Comparison of ENCODE assay signal across 15 cellular contexts in genomic region chr2:224016963-224017362, GRCh38. TPM values are rescaled to one million over a fixed set of nuclear protein-coding genes. Genes with fewer than 3 reads are reported as not detected.
A peak's percentile ranks its signal among the peaks of the same experiment; 100 is the strongest.
DNase-seq lines count a peak whose midpoint lies in the region; ATAC-seq, FAIRE-seq and TF ChIP-seq lines count a peak whose summit lies in the region.
"Had no signal": no experiment of that assay in that cellular context is flagged by ENCODE, and none has a peak within 500 bp of the region (broad histone marks: within the 10 kb centered on the region; RNA-seq: fewer than 3 reads in every experiment).

No MANE protein-coding gene starts in this region.

- CTCF ChIA-PET in activated CD4-positive, alpha-beta T cell treated with anti-CD3 and anti-CD28 coated beads for 36 hours (lab: Charles Lee), result interaction anchor here (1.1 kb wide), 1 partner anchor 23 kb away, joined by 4 read pairs; no protein-coding TSS in a partner anchor

- H3K4me3 ChIP-seq in astrocyte (ENCODE audit: insufficient read depth, low read depth, low read length) (no peak overlapping the region), keratinocyte (ENCODE audit: control insufficient read depth in 2 of 3, extremely low read depth in 1 of 3, insufficient read depth in 2 of 3, low read depth in 1 of 3, low read length in 3 of 3) (no peak overlapping the region)

- H3K36me3 Mint-ChIP-seq in activated CD4-positive, alpha-beta T cell treated with anti-CD3 and anti-CD28 coated beads for 36 hours (ENCODE audit: low read depth), result peaks cover 4% of the 10 kb centered on the region
- H3K36me3 Mint-ChIP-seq in activated CD4-positive, alpha-beta T cell treated with anti-CD3 and anti-CD28 coated beads, Interleukin-2, amount 10 ng/mL, durations not matched to agents 24 days and 14 days (ENCODE audit: low read depth), result peaks cover 7% of the 10 kb centered on the region
- no peaks in the 10 kb centered on the region for H3K36me3 Mint-ChIP-seq in astrocyte (ENCODE audit: low read depth, unreplicated experiment)
- H3K36me3 Mint-ChIP-seq: CD4-positive, alpha-beta memory T cell had no signal

- H3K4me2 ChIP-seq in astrocyte (ENCODE audit: low read length) (no peak overlapping the region), keratinocyte (ENCODE audit: control insufficient read depth, extremely low read depth, insufficient read depth, low read depth, low read length) (peak overlapping the region; percentile 23)

- ATAC-seq in activated CD4-positive, alpha-beta T cell treated with anti-CD3 and anti-CD28 coated beads for 36 hours, result peak; percentile 75
- no peak for ATAC-seq in GM19397 (IDR thresholded peaks at IDR 0.05; ENCODE audit: unreplicated experiment)
- no peak for ATAC-seq in HG03342 (IDR thresholded peaks at IDR 0.05; ENCODE audit: unreplicated experiment)

- TF ChIP-seq CTCF in astrocyte (IDR thresholded peaks at IDR 0.05; ENCODE audit: insufficient read depth, low read depth, low read length) (no peak), keratinocyte (optimal IDR thresholded peaks at IDR 0.05 in 1 of 3, IDR thresholded peaks at IDR 0.05 in 1 of 3, conservative IDR thresholded peaks at IDR 0.05 in 1 of 3; ENCODE audit: extremely low read depth in 1 of 3, insufficient read depth in 2 of 3, low read length in 3 of 3) (no peak)

- POLR2A ChIA-PET in activated CD4-positive, alpha-beta T cell treated with anti-CD3 and anti-CD28 coated beads for 36 hours (lab: Charles Lee), result no interaction called here

- no peak overlapping the region for H3K4me3 Mint-ChIP-seq in activated CD4-positive, alpha-beta T cell treated with anti-CD3 and anti-CD28 coated beads for 36 hours
- no peak overlapping the region for H3K4me3 Mint-ChIP-seq in activated CD4-positive, alpha-beta T cell treated with anti-CD3 and anti-CD28 coated beads, Interleukin-2, amount 10 ng/mL, durations not matched to agents 24 days and 14 days
- H3K4me3 Mint-ChIP-seq in astrocyte (ENCODE audit: unreplicated experiment), result no peak overlapping the region
- H3K4me3 Mint-ChIP-seq: CD4-positive, alpha-beta memory T cell had no signal

- no peaks in the 10 kb centered on the region for H3K27me3 ChIP-seq in astrocyte (ENCODE audit: insufficient read depth, low read length)
- H3K27me3 ChIP-seq in keratinocyte (ENCODE audit: control insufficient read depth, extremely low read depth, insufficient read depth, low read length), result no peaks in the 10 kb centered on the region
- H3K27me3 ChIP-seq: BE2C had no signal

- no peak overlapping the region for H3K27ac Mint-ChIP-seq in activated CD4-positive, alpha-beta T cell treated with anti-CD3 and anti-CD28 coated beads for 36 hours
- no peak overlapping the region for H3K27ac Mint-ChIP-seq in activated CD4-positive, alpha-beta T cell treated with anti-CD3 and anti-CD28 coated beads, Interleukin-2, amount 10 ng/mL, durations not matched to agents 24 days and 14 days
- H3K27ac Mint-ChIP-seq in astrocyte (ENCODE audit: unreplicated experiment), result no peak overlapping the region
- H3K27ac Mint-ChIP-seq: CD4-positive, alpha-beta memory T cell had no signal

- peaks cover 15% of the 10 kb centered on the region for H3K79me2 ChIP-seq in astrocyte (ENCODE audit: insufficient read depth, low read length)
- peaks cover 78% of the 10 kb centered on the region for H3K79me2 ChIP-seq in keratinocyte (ENCODE audit: control insufficient read depth, insufficient read depth, low read length)

- H2AFZ ChIP-seq in astrocyte (ENCODE audit: low read depth, low read length) (no peak overlapping the region), keratinocyte (ENCODE audit: control insufficient read depth, low read length) (no peak overlapping the region)

- no peaks in the 10 kb centered on the region for H3K27me3 Mint-ChIP-seq in activated CD4-positive, alpha-beta T cell treated with anti-CD3 and anti-CD28 coated beads for 36 hours
- no peaks in the 10 kb centered on the region for H3K27me3 Mint-ChIP-seq in activated CD4-positive, alpha-beta T cell treated with anti-CD3 and anti-CD28 coated beads, Interleukin-2, amount 10 ng/mL, durations not matched to agents 24 days and 14 days
- no peaks in the 10 kb centered on the region for H3K27me3 Mint-ChIP-seq in astrocyte (ENCODE audit: low read depth, unreplicated experiment)

- no peaks in the 10 kb centered on the region for H3K36me3 ChIP-seq in astrocyte (ENCODE audit: insufficient read depth, low read length)
- H3K36me3 ChIP-seq in keratinocyte (ENCODE audit: control insufficient read depth in 2 of 2, extremely low read depth in 1 of 2, insufficient read depth in 2 of 2, low read length in 2 of 2), result peaks cover 13 to 39% of the 10 kb centered on the region in 2 experiments
- H3K36me3 ChIP-seq: BE2C had no signal

- DNase-seq in activated CD4-positive, alpha-beta T cell treated with anti-CD3 and anti-CD28 coated beads for 36 hours, result no peak
- DNase-seq in activated CD4-positive, alpha-beta T cell treated with anti-CD3 and anti-CD28 coated beads, Interleukin-2, amount 10 ng/mL, durations not matched to agents 24 days and 14 days, result no peak
- DNase-seq in GM19239 (ENCODE audit: insufficient read length, low spot score) (no peak), astrocyte (ENCODE audit: low read depth) (no peak), keratinocyte (ENCODE audit: low read depth, low spot score) (no peak), dermis blood vessel endothelial cell (no peak)
- DNase-seq: BE2C; CD4-positive, alpha-beta memory T cell; GOT3; NCI-H1105 treated with DMSO at 0.1 percent for 48 hours; NCI-H187; NCI-H526 treated with DMSO at 0.1 percent for 48 hours had no signal

- H3K9me3 ChIP-seq in astrocyte (ENCODE audit: insufficient read depth, low read depth, low read length) (no peaks in the 10 kb centered on the region), keratinocyte (ENCODE audit: control insufficient read depth, low read depth, low read length) (no peaks in the 10 kb centered on the region)
- H3K9me3 ChIP-seq: BE2C had no signal

- H3K4me1 Mint-ChIP-seq in activated CD4-positive, alpha-beta T cell treated with anti-CD3 and anti-CD28 coated beads for 36 hours, result peaks cover 22% of the 10 kb centered on the region
- peaks cover 19% of the 10 kb centered on the region for H3K4me1 Mint-ChIP-seq in activated CD4-positive, alpha-beta T cell treated with anti-CD3 and anti-CD28 coated beads, Interleukin-2, amount 10 ng/mL, durations not matched to agents 24 days and 14 days
- peaks cover 3% of the 10 kb centered on the region for H3K4me1 Mint-ChIP-seq in astrocyte (ENCODE audit: low read depth, unreplicated experiment)

- dilution Hi-C loops in keratinocyte (cut with MboI; ENCODE audit: extremely low pct_ligation_motif_present, low sequenced_read_pairs), result no loop called here

- H3K27ac ChIP-seq in astrocyte (ENCODE audit: low read depth, low read length) (no peak overlapping the region), keratinocyte (ENCODE audit: control insufficient read depth, insufficient read depth, low read length) (peak overlapping the region; percentile 10)
- H3K27ac ChIP-seq: 22Rv1 had no signal

- peak; percentile 26 for FAIRE-seq in GM19239 (lab: Jason Lieb, UNC)
- peak; percentile 17 for FAIRE-seq in astrocyte (lab: Jason Lieb, UNC)
- peak; percentile 76 for FAIRE-seq in keratinocyte (lab: Jason Lieb, UNC)

- H4K20me1 ChIP-seq in astrocyte (ENCODE audit: insufficient read depth, low read length) (peaks cover 21% of the 10 kb centered on the region), keratinocyte (ENCODE audit: control insufficient read depth, extremely low read depth, insufficient read depth, low read length) (peaks cover 5% of the 10 kb centered on the region)

- H3K9ac ChIP-seq in astrocyte (ENCODE audit: low read length) (no peak overlapping the region), keratinocyte (ENCODE audit: control insufficient read depth, extremely low read depth, insufficient read depth, low read length) (no peak overlapping the region)

- no peaks in the 10 kb centered on the region for H3K9me3 Mint-ChIP-seq in activated CD4-positive, alpha-beta T cell treated with anti-CD3 and anti-CD28 coated beads for 36 hours (ENCODE audit: low read depth)
- peaks cover 7% of the 10 kb centered on the region for H3K9me3 Mint-ChIP-seq in activated CD4-positive, alpha-beta T cell treated with anti-CD3 and anti-CD28 coated beads, Interleukin-2, amount 10 ng/mL, durations not matched to agents 24 days and 14 days
- no peaks in the 10 kb centered on the region for H3K9me3 Mint-ChIP-seq in astrocyte (ENCODE audit: unreplicated experiment)

- intact Hi-C loops in activated CD4-positive, alpha-beta T cell treated with anti-CD3 and anti-CD28 coated beads for 36 hours (cut with DNase I, micrococcal nuclease), result no loop called here
- intact Hi-C loops in activated CD4-positive, alpha-beta T cell treated with anti-CD3 and anti-CD28 coated beads, Interleukin-2, amount 10 ng/mL, durations not matched to agents 24 days and 14 days (cut with micrococcal nuclease), result no loop called here

- H3K4me1 ChIP-seq in astrocyte (ENCODE audit: insufficient read depth, low read length) (no peaks in the 10 kb centered on the region), keratinocyte (ENCODE audit: control insufficient read depth, extremely low read depth, insufficient read depth, low read length) (peaks cover 12% of the 10 kb centered on the region)
- H3K4me1 ChIP-seq: BE2C had no signal

- H3K9me1 ChIP-seq in keratinocyte (ENCODE audit: control insufficient read depth, extremely low read depth, insufficient read depth, low read length), result peaks cover 7% of the 10 kb centered on the region

RNA-seq across cellular contexts. Expression of gene SERPINE2, which starts 22.1 kb away (rescaled TPM):
- 10 to 100 TPM; 30.9 to 46.6 TPM for total RNA-seq in activated CD4-positive, alpha-beta T cell treated with anti-CD3 and anti-CD28 coated beads for 36 hours
- total RNA-seq in activated CD4-positive, alpha-beta T cell treated with anti-CD3 and anti-CD28 coated beads, Interleukin-2, amount 10 ng/mL, durations not matched to agents 24 days and 14 days, result 23.2 and 23.9 TPM in 2 replicates
- total RNA-seq in astrocyte (375 and 389 TPM in 2 replicates), dermis blood vessel endothelial cell (2.3 and 5.1 TPM in 2 replicates)
- 279 to 1,210 TPM (median 306 TPM) in 3 replicates for polyA plus RNA-seq in keratinocyte
- polyA plus RNA-seq in keratinocyte (2011; ENCODE audit: low read depth), result 58.0 TPM
- polyA plus RNA-seq in keratinocyte (2011; cell fraction: cytosol; rRNA removed), result 606 and 644 TPM in 2 replicates
- 1,752 and 1,862 TPM in 2 replicates for polyA plus RNA-seq in keratinocyte (2011; cell fraction: nucleus; rRNA removed)
- 137 and 901 TPM in 2 replicates for polyA plus RNA-seq in keratinocyte (2012; ENCODE audit: low replicate concordance)
- polyA minus RNA-seq in keratinocyte, result 244 to 695 TPM (median 331 TPM) in 3 replicates
- polyA minus RNA-seq in keratinocyte (2011; cell fraction: cytosol; rRNA and poly(A)+ RNA removed), result 380 TPM
- 558 and 1,225 TPM in 2 replicates for polyA minus RNA-seq in keratinocyte (2011; cell fraction: nucleus; rRNA and poly(A)+ RNA removed)

RNA-seq across cellular contexts. Expression of gene MRPL44, which starts 59.7 kb away (rescaled TPM):
- 10 to 100 TPM; 37.5 to 39.7 TPM for total RNA-seq in activated CD4-positive, alpha-beta T cell treated with anti-CD3 and anti-CD28 coated beads for 36 hours
- total RNA-seq in activated CD4-positive, alpha-beta T cell treated with anti-CD3 and anti-CD28 coated beads, Interleukin-2, amount 10 ng/mL, durations not matched to agents 24 days and 14 days, result 37.3 and 37.4 TPM in 2 replicates
- total RNA-seq in astrocyte (32.6 and 33.3 TPM in 2 replicates), dermis blood vessel endothelial cell (38.6 and 42.0 TPM in 2 replicates)
- 18.2 to 27.9 TPM (median 27.1 TPM) in 3 replicates for polyA plus RNA-seq in keratinocyte
- 19.9 TPM for polyA plus RNA-seq in keratinocyte (2011; ENCODE audit: low read depth)
- polyA plus RNA-seq in keratinocyte (2011; cell fraction: cytosol; rRNA removed), result 18.0 and 28.9 TPM in 2 replicates
- polyA plus RNA-seq in keratinocyte (2011; cell fraction: nucleus; rRNA removed), result 21.1 and 22.7 TPM in 2 replicates
- 17.9 and 21.3 TPM in 2 replicates for polyA plus RNA-seq in keratinocyte (2012; ENCODE audit: low replicate concordance)
- 4.3 to 9.9 TPM (median 6.7 TPM) in 3 replicates for polyA minus RNA-seq in keratinocyte
- 13.0 TPM for polyA minus RNA-seq in keratinocyte (2011; cell fraction: cytosol; rRNA and poly(A)+ RNA removed)
- polyA minus RNA-seq in keratinocyte (2011; cell fraction: nucleus; rRNA and poly(A)+ RNA removed), result 6.3 and 8.6 TPM in 2 replicates
